ENCODE assay signal across 14 cellular contexts in the genomic region with DNA sequence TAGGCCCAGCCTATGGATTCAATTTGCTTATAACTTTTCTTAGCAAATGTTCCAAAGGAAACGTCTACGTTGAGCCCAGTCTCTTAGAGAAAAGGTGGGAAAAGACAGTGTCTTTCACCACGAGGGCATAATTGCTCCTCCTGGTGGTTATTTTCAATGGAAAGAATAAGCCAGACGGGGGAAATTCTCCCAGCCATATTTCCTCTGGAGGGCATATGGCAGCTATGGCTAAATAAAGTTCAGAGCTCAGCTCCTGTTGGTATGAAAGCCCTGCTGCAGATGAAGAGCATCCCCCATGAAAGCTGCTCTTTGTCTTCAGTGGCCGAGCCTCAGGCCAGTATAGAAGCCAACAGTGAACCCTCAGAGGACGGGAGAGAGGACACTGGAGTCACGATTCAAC.
DNase-seq lines count a peak whose midpoint lies in the region; ATAC-seq and TF ChIP-seq lines count a peak whose summit lies in the region.
"Had no signal": no experiment of that assay in that cellular context is flagged by ENCODE, and none has a peak within 500 bp of the region (broad histone marks: within the 10 kb centered on the region; RNA-seq: fewer than 3 reads in every experiment).

No MANE protein-coding gene starts in this region.

- H2AFZ ChIP-seq in Karpas-422 (ENCODE audit: low read length) = no peak overlapping the region

- no peak overlapping the region for H3K27ac ChIP-seq in naive thymus-derived CD4-positive, alpha-beta T cell (ENCODE audit: low read depth, low read length)
- H3K27ac ChIP-seq in Karpas-422 (ENCODE audit: low read length) = no peak overlapping the region

- TF ChIP-seq CTCF in fibroblast of mammary gland (conservative IDR thresholded peaks at IDR 0.05; ENCODE audit: control insufficient read depth, insufficient read depth, low read depth, low read length) = peak; percentile 40
- peak; percentile 40 for TF ChIP-seq CTCF in retinal pigment epithelial cell (conservative IDR thresholded peaks at IDR 0.05; ENCODE audit: low read depth, low read length)

- POLR2A ChIA-PET in naive thymus-derived CD4-positive, alpha-beta T cell (lab: Charles Lee) = no interaction called here

- H3K4me1 Mint-ChIP-seq in naive thymus-derived CD4-positive, alpha-beta T cell = no peaks in the 10 kb centered on the region
- H3K4me1 Mint-ChIP-seq: activated naive CD8-positive, alpha-beta T cell treated with anti-CD3 and anti-CD28 coated beads for 36 hours; naive thymus-derived CD8-positive, alpha-beta T cell had no signal

- no peaks in the 10 kb centered on the region for H3K9me3 ChIP-seq in naive thymus-derived CD4-positive, alpha-beta T cell (ENCODE audit: control insufficient read depth in 2 of 3, low read length in 3 of 3)
- H3K9me3 ChIP-seq in Karpas-422 (ENCODE audit: low read length) = no peaks in the 10 kb centered on the region

- peak; percentile 6 for DNase-seq in DMS53 (lab: John Stamatoyannopoulos, UW)
- no peak for DNase-seq in DMS53 treated with DMSO at 0.1 percent for 48 hours (lab: John Stamatoyannopoulos, UW; ENCODE audit: unreplicated experiment)
- peak; percentile 55 for DNase-seq in RPMI7951 (ENCODE audit: low read depth)
- DNase-seq in fibroblast of mammary gland (ENCODE audit: low read depth) = peak; percentile 6
- no peak for DNase-seq in retinal pigment epithelial cell (ENCODE audit: low read depth)
- no peak for DNase-seq in naive thymus-derived CD4-positive, alpha-beta T cell
- no peak for DNase-seq in NCI-H2081 (lab: John Stamatoyannopoulos, UW)
- no peak for DNase-seq in Karpas-422
- DNase-seq: 8988T; activated CD8-positive, alpha-beta T cell treated with anti-CD3 and anti-CD28 coated beads, Interleukin-2, amount 10 ng/mL, durations not matched to agents 7 days and 5 days; activated naive CD8-positive, alpha-beta T cell treated with anti-CD3 and anti-CD28 coated beads for 36 hours; naive thymus-derived CD8-positive, alpha-beta T cell; NCI-H510A; T-helper 1 cell had no signal

- H3K9me2 ChIP-seq in Karpas-422 (replicated peaks; ENCODE audit: insufficient read depth, low read length) = no peaks in the 10 kb centered on the region

- H3K36me3 ChIP-seq in naive thymus-derived CD4-positive, alpha-beta T cell (ENCODE audit: control insufficient read depth in 2 of 3, insufficient read depth in 3 of 3, low read length in 3 of 3) = no peaks in the 10 kb centered on the region
- no peaks in the 10 kb centered on the region for H3K36me3 ChIP-seq in Karpas-422 (ENCODE audit: insufficient read depth, low read length)

- H3K27me3 ChIP-seq in naive thymus-derived CD4-positive, alpha-beta T cell (ENCODE audit: control insufficient read depth in 2 of 2, insufficient read depth in 2 of 2, low read length in 2 of 2) = no peaks in the 10 kb centered on the region
- H3K27me3 ChIP-seq in Karpas-422 (ENCODE audit: low read length) = no peaks in the 10 kb centered on the region

- H3K9me3 Mint-ChIP-seq in naive thymus-derived CD4-positive, alpha-beta T cell = peaks cover 0 to 5% (median 0%) of the 10 kb centered on the region in 11 donors
- H3K9me3 Mint-ChIP-seq: activated naive CD8-positive, alpha-beta T cell treated with anti-CD3 and anti-CD28 coated beads for 36 hours; naive thymus-derived CD8-positive, alpha-beta T cell had no signal

- H3K4me3 ChIP-seq in fibroblast of mammary gland (ENCODE audit: control insufficient read depth, low read depth, low read length) (no peak overlapping the region), retinal pigment epithelial cell (ENCODE audit: low read length) (no peak overlapping the region), Karpas-422 (ENCODE audit: low read length) (no peak overlapping the region)
- no peak overlapping the region for H3K4me3 ChIP-seq in naive thymus-derived CD4-positive, alpha-beta T cell (ENCODE audit: low read length)

- H3K27ac Mint-ChIP-seq in naive thymus-derived CD4-positive, alpha-beta T cell = no peak overlapping the region
- H3K27ac Mint-ChIP-seq: activated CD8-positive, alpha-beta T cell treated with anti-CD3 and anti-CD28 coated beads, Interleukin-2, amount 10 ng/mL, durations not matched to agents 7 days and 5 days; activated naive CD8-positive, alpha-beta T cell treated with anti-CD3 and anti-CD28 coated beads for 36 hours; naive thymus-derived CD8-positive, alpha-beta T cell had no signal

- no peaks in the 10 kb centered on the region for H3K79me2 ChIP-seq in Karpas-422 (ENCODE audit: low read length)

- H3K9ac ChIP-seq in Karpas-422 (ENCODE audit: low read length) = no peak overlapping the region

- peaks cover 0 to 21% (median 5%) of the 10 kb centered on the region in 5 donors for H3K27me3 Mint-ChIP-seq in naive thymus-derived CD4-positive, alpha-beta T cell

- H3K4me2 ChIP-seq in Karpas-422 (ENCODE audit: low read depth, low read length, poor library complexity, severe bottlenecking) = no peak overlapping the region

- no peaks in the 10 kb centered on the region for H3K36me3 Mint-ChIP-seq in naive thymus-derived CD4-positive, alpha-beta T cell
- H3K36me3 Mint-ChIP-seq: activated naive CD8-positive, alpha-beta T cell treated with anti-CD3 and anti-CD28 coated beads for 36 hours; naive thymus-derived CD8-positive, alpha-beta T cell had no signal

- CTCF ChIA-PET in naive thymus-derived CD4-positive, alpha-beta T cell (lab: Charles Lee) = no interaction called here

- no peaks in the 10 kb centered on the region for H3K4me1 ChIP-seq in naive thymus-derived CD4-positive, alpha-beta T cell (ENCODE audit: control insufficient read depth in 2 of 2, insufficient read depth in 2 of 2, low read length in 2 of 2)
- H3K4me1 ChIP-seq in Karpas-422 (ENCODE audit: low read length) = no peaks in the 10 kb centered on the region

- ATAC-seq in naive thymus-derived CD4-positive, alpha-beta T cell = no peak
- ATAC-seq: activated CD8-positive, alpha-beta T cell treated with anti-CD3 and anti-CD28 coated beads, Interleukin-2, amount 10 ng/mL, durations not matched to agents 7 days and 5 days; naive thymus-derived CD8-positive, alpha-beta T cell had no signal

- intact Hi-C loops in naive thymus-derived CD4-positive, alpha-beta T cell (cut with micrococcal nuclease) = no loop called here

- H4K20me1 ChIP-seq in Karpas-422 (ENCODE audit: insufficient read depth, low read depth, low read length) = no peaks in the 10 kb centered on the region

- H3K4me3 Mint-ChIP-seq in naive thymus-derived CD4-positive, alpha-beta T cell = no peak overlapping the region
- H3K4me3 Mint-ChIP-seq: activated CD8-positive, alpha-beta T cell treated with anti-CD3 and anti-CD28 coated beads, Interleukin-2, amount 10 ng/mL, durations not matched to agents 7 days and 5 days; activated naive CD8-positive, alpha-beta T cell treated with anti-CD3 and anti-CD28 coated beads for 36 hours; naive thymus-derived CD8-positive, alpha-beta T cell had no signal

Comparison
In these comparisons a context has a peak if more than half of its experiments do, and no peak if none do; other contexts are left out.
1. DNase-seq: peak in DMS53 (single experiment), RPMI7951 (single experiment) and fibroblast of mammary gland (single experiment); none in DMS53 treated with DMSO at 0.1 percent for 48 hours (single experiment), retinal pigment epithelial cell (single experiment), naive thymus-derived CD4-positive, alpha-beta T cell (0 of 9), NCI-H2081 (0 of 2) and Karpas-422 (single experiment).